11 cellular contexts compared by ENCODE assay signal in genomic region chr2:173021939-173022371, GRCh38. TPM values are rescaled to one million over a fixed set of nuclear protein-coding genes. Genes with fewer than 3 reads are reported as not detected.
DNase-seq lines count a peak whose midpoint lies in the region; ATAC-seq and TF ChIP-seq lines count a peak whose summit lies in the region.
"Had no signal": no experiment of that assay in that cellular context is flagged by ENCODE, and none has a peak within 500 bp of the region (broad histone marks: within the 10 kb centered on the region; RNA-seq: fewer than 3 reads in every experiment).

No MANE protein-coding gene starts in this region.

- H3K4me1 ChIP-seq in BE2C (no peaks in the 10 kb centered on the region), body of pancreas (no peaks in the 10 kb centered on the region), left lung (no peaks in the 10 kb centered on the region)

- H3K4me3 ChIP-seq in BE2C (ENCODE audit: low read depth, low read length) (no peak overlapping the region), body of pancreas (no peak overlapping the region), left lung (no peak overlapping the region)
- H3K4me3 ChIP-seq: stomach had no signal

- DNase-seq in BE2C: peak; percentile 21
- DNase-seq in body of pancreas: peak in 3 of 4 donors; percentile 7 to 17 (median 14)
- no peak for DNase-seq in left lung
- no peak for DNase-seq in nephron progenitor cell
- no peak for DNase-seq in activated effector memory CD4-positive, alpha-beta T cell treated with anti-CD3 and anti-CD28 coated beads, Interleukin-2, amount 50 U/mL, for 16 hours
- no peak for DNase-seq in amygdala (lab: John Stamatoyannopoulos, UW)
- DNase-seq: activated CD8-positive, alpha-beta memory T cell treated with anti-CD3 and anti-CD28 coated beads, Interleukin-2, amount 10 ng/mL, durations not matched to agents 7 days and 5 days; NCI-H524 treated with DMSO at 0.1 percent for 48 hours; stomach had no signal

- H3K9me3 ChIP-seq in BE2C (no peaks in the 10 kb centered on the region), body of pancreas (no peaks in the 10 kb centered on the region), left lung (no peaks in the 10 kb centered on the region)
- H3K9me3 ChIP-seq: stomach had no signal

- intact Hi-C loops in body of pancreas (cut with DNase I): no loop called here
- intact Hi-C loops in left lung (cut with DNase I): loop anchor here in 1 of 2 donors (10.0 kb wide), 1 partner anchor 217 kb away; no protein-coding TSS in a partner anchor

- H3K27me3 ChIP-seq in BE2C (no peaks in the 10 kb centered on the region), body of pancreas (no peaks in the 10 kb centered on the region), left lung (no peaks in the 10 kb centered on the region)
- H3K27me3 ChIP-seq: stomach had no signal

- TF ChIP-seq RAD21 in Ishikawa (IDR thresholded peaks at IDR 0.05; ENCODE audit: low read depth): peak; percentile 13; the same call in 1 of the 2 replicates

- H3K36me3 Mint-ChIP-seq in nephron progenitor cell (ENCODE audit: low read depth): peaks cover 11% of the 10 kb centered on the region
- H3K36me3 Mint-ChIP-seq: activated CD8-positive, alpha-beta memory T cell treated with anti-CD3 and anti-CD28 coated beads, Interleukin-2, amount 10 ng/mL, durations not matched to agents 7 days and 5 days had no signal

- no peak for TF ChIP-seq POLR2A in body of pancreas (IDR thresholded peaks at IDR 0.05)

- peaks cover 9% of the 10 kb centered on the region for H3K27me3 Mint-ChIP-seq in nephron progenitor cell (ENCODE audit: low read depth, poor library complexity)

- H3K9me3 Mint-ChIP-seq in nephron progenitor cell: peaks cover 4% of the 10 kb centered on the region

- peaks cover 12% of the 10 kb centered on the region for H3K4me1 Mint-ChIP-seq in nephron progenitor cell
- H3K4me1 Mint-ChIP-seq: activated CD8-positive, alpha-beta memory T cell treated with anti-CD3 and anti-CD28 coated beads, Interleukin-2, amount 10 ng/mL, durations not matched to agents 7 days and 5 days had no signal

- H3K36me3 ChIP-seq in BE2C (no peaks in the 10 kb centered on the region), body of pancreas (replicated peaks in 1 of 2; ENCODE audit: insufficient read depth in 1 of 2, low read depth in 2 of 2) (no peaks in the 10 kb centered on the region), left lung (peaks cover 0 to 4% of the 10 kb centered on the region in 2 donors)
- H3K36me3 ChIP-seq: stomach had no signal

- H3K27ac ChIP-seq in body of pancreas: no peak overlapping the region
- no peak overlapping the region for H3K27ac ChIP-seq in left lung
- H3K27ac ChIP-seq: stomach had no signal

- H3K27ac Mint-ChIP-seq in nephron progenitor cell: no peak overlapping the region
- H3K27ac Mint-ChIP-seq: activated CD8-positive, alpha-beta memory T cell treated with anti-CD3 and anti-CD28 coated beads, Interleukin-2, amount 10 ng/mL, durations not matched to agents 7 days and 5 days had no signal

- WGBS in body of pancreas, 2 donors: 42 to 46% methylated on average over 9 of the region's 9 CpGs

- TF ChIP-seq CTCF in BE2C (IDR thresholded peaks at IDR 0.05; ENCODE audit: low read depth, low read length) (peak; percentile 40), body of pancreas (IDR thresholded peaks at IDR 0.05) (peak in 4 of 7 experiments; percentile 29 to 44 (median 38)), left lung (IDR thresholded peaks at IDR 0.05) (peak; percentile 26 to 32), nephron progenitor cell (IDR thresholded peaks at IDR 0.05) (no peak)

- H3K4me3 Mint-ChIP-seq in nephron progenitor cell: no peak overlapping the region
- H3K4me3 Mint-ChIP-seq: activated CD8-positive, alpha-beta memory T cell treated with anti-CD3 and anti-CD28 coated beads, Interleukin-2, amount 10 ng/mL, durations not matched to agents 7 days and 5 days had no signal

- ATAC-seq in body of pancreas (peak; percentile 58), left lung (peak; percentile 85), HG02798 (IDR thresholded peaks at IDR 0.05; ENCODE audit: poor library complexity, unreplicated experiment) (no peak)
- ATAC-seq: activated CD8-positive, alpha-beta memory T cell treated with anti-CD3 and anti-CD28 coated beads, Interleukin-2, amount 10 ng/mL, durations not matched to agents 7 days and 5 days had no signal

- TF ChIP-seq EP300 in Ishikawa (IDR thresholded peaks at IDR 0.05; ENCODE audit: borderline replicate concordance): no peak

TF ChIP-seq in Ishikawa, 13 proteins besides CTCF, POLR2A, EP300 and RAD21:
- TF ChIP-seq EGR1 (IDR thresholded peaks at IDR 0.05): no peak
- TF ChIP-seq REST (IDR thresholded peaks at IDR 0.05; ENCODE audit: low read depth): no peak
- no peak for TF ChIP-seq NFIC (IDR thresholded peaks at IDR 0.05)
- no peak for TF ChIP-seq ZBTB7A (IDR thresholded peaks at IDR 0.05; ENCODE audit: low read depth)
- no peak for TF ChIP-seq TCF12 (IDR thresholded peaks at IDR 0.05; ENCODE audit: low read depth)
- no peak for TF ChIP-seq CREB1 (IDR thresholded peaks at IDR 0.05; ENCODE audit: low read depth)
- TF ChIP-seq YY1 (IDR thresholded peaks at IDR 0.05; ENCODE audit: low read depth): no peak
- TF ChIP-seq CEBPB (IDR thresholded peaks at IDR 0.05): no peak
- TF ChIP-seq MAX (IDR thresholded peaks at IDR 0.05): no peak
- TF ChIP-seq FOXM1 (IDR thresholded peaks at IDR 0.05; ENCODE audit: borderline replicate concordance, low read depth): no peak
- no peak for TF ChIP-seq USF1 (IDR thresholded peaks at IDR 0.05)
- TF ChIP-seq TAF1 (IDR thresholded peaks at IDR 0.05; ENCODE audit: low read depth): no peak
- TF ChIP-seq TEAD4 (IDR thresholded peaks at IDR 0.05): no peak

RNA-seq across cellular contexts. Expression of gene MAP3K20, which starts 53.7 kb away (rescaled TPM):
- 2.5 TPM for polyA plus RNA-seq in BE2C (2012; ENCODE audit: insufficient read depth, insufficient read length, low read depth)
- 10 to 100 TPM; 11.5 to 18.7 TPM for total RNA-seq in body of pancreas
- total RNA-seq in left lung: 10 to 100 TPM; 49.6 to 57.5 TPM

Comparison
In these comparisons a context has a peak if more than half of its experiments do, and no peak if none do; other contexts are left out.
1. DNase-seq: peak in BE2C (single experiment) and body of pancreas (3 of 4); none in left lung (0 of 2), nephron progenitor cell (single experiment), activated effector memory CD4-positive, alpha-beta T cell treated with anti-CD3 and anti-CD28 coated beads, Interleukin-2, amount 50 U/mL, for 16 hours (single experiment) and amygdala (0 of 56).